ENCODE assay signal across 8 cellular contexts in the genomic region with DNA sequence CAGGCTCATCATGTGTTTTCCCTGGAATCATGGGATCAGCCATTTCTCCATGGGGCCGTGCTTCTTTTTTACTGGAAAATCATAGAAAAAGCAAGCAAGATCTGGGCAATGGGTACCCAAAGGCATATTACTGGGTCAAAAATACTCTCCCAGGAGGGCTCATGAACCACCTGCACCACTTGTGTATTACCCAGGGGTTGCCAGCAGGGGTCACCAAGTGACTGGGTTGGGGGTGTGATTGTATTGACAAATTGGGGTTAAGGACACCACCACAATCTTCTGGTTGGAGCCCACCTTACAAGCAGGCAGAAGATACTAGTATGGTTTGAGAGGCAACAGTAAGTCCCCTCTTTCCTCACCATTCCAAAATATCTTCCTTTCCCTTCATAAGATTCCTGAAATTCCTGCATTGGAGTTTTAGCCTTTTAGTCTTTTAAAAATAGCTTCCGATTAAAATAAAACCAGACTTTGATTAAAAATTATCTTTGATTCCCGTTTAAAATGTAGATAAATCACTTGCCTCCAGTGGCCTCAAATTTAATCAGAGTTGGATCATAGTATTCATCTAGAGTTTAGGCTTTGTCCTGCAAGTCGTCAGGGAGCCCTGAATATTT.
A peak's percentile ranks its signal among the peaks of the same experiment; 100 is the strongest.
DNase-seq lines count a peak whose midpoint lies in the region; TF ChIP-seq lines count a peak whose summit lies in the region.

No MANE protein-coding gene starts in this region.

- no peak overlapping the region for H3K27ac Mint-ChIP-seq in HFFc6
- no peak overlapping the region for H3K27ac Mint-ChIP-seq in activated naive CD4-positive, alpha-beta T cell treated with anti-CD3 and anti-CD28 coated beads for 36 hours

- DNase-seq in NCI-H526 (lab: John Stamatoyannopoulos, UW) (peak; percentile 2 to 35), NCI-H526 treated with DMSO at 0.1 percent for 48 hours (lab: John Stamatoyannopoulos, UW) (no peak), HFFc6 (no peak), NCI-H748 (lab: John Stamatoyannopoulos, UW; ENCODE audit: unreplicated experiment) (peak; percentile 60), right atrium auricular region (ENCODE audit: low spot score) (no peak), amniotic stem cell (lab: John Stamatoyannopoulos, UW) (no peak)
- DNase-seq in activated naive CD4-positive, alpha-beta T cell treated with anti-CD3 and anti-CD28 coated beads for 36 hours, result peak; percentile 69
- peak; percentile 44 for DNase-seq in stimulated activated CD4-positive, alpha-beta T cell treated with anti-CD3 and anti-CD28 coated beads, Interleukin-1b, Interleukin-23, amount 100 ng/mL, for 48 hours

- no peak overlapping the region for H3K4me3 ChIP-seq in right atrium auricular region

- H3K27ac ChIP-seq in right atrium auricular region, result no peak overlapping the region

- peaks cover 32% of the 10 kb centered on the region for H3K9me3 Mint-ChIP-seq in HFFc6
- H3K9me3 Mint-ChIP-seq in activated naive CD4-positive, alpha-beta T cell treated with anti-CD3 and anti-CD28 coated beads for 36 hours, result no peaks in the 10 kb centered on the region

- H3K9me3 ChIP-seq in right atrium auricular region, result no peaks in the 10 kb centered on the region

- no peaks in the 10 kb centered on the region for H3K4me1 Mint-ChIP-seq in HFFc6 (ENCODE audit: low read depth)
- H3K4me1 Mint-ChIP-seq in activated naive CD4-positive, alpha-beta T cell treated with anti-CD3 and anti-CD28 coated beads for 36 hours (ENCODE audit: low read depth), result no peaks in the 10 kb centered on the region

- no peaks in the 10 kb centered on the region for H3K27me3 ChIP-seq in right atrium auricular region

- intact Hi-C loops in activated naive CD4-positive, alpha-beta T cell treated with anti-CD3 and anti-CD28 coated beads for 36 hours (cut with micrococcal nuclease), result loop anchor here (1.0 to 5.0 kb wide), 4 partner anchors 1199 to 1516 kb away; no protein-coding TSS in a partner anchor

- H3K4me1 ChIP-seq in right atrium auricular region, result no peaks in the 10 kb centered on the region

- no peaks in the 10 kb centered on the region; the same call in 1 of the 2 replicates for H3K36me3 Mint-ChIP-seq in HFFc6 (ENCODE audit: low read depth)
- no peaks in the 10 kb centered on the region for H3K36me3 Mint-ChIP-seq in activated naive CD4-positive, alpha-beta T cell treated with anti-CD3 and anti-CD28 coated beads for 36 hours (ENCODE audit: low read depth)

- TF ChIP-seq CTCF in HFFc6 (IDR thresholded peaks at IDR 0.05) (peak; percentile 55), right atrium auricular region (IDR thresholded peaks at IDR 0.05) (peak; percentile 47 to 64)

- H3K4me3 Mint-ChIP-seq in HFFc6, result no peak overlapping the region
- no peak overlapping the region for H3K4me3 Mint-ChIP-seq in activated naive CD4-positive, alpha-beta T cell treated with anti-CD3 and anti-CD28 coated beads for 36 hours

- no peaks in the 10 kb centered on the region for H3K36me3 ChIP-seq in right atrium auricular region

- CTCF ChIA-PET in activated naive CD4-positive, alpha-beta T cell treated with anti-CD3 and anti-CD28 coated beads for 36 hours (lab: Charles Lee), result interaction anchor here (0.7 to 0.9 kb wide), 2 partner anchors 9 to 419 kb away, joined by 3 read pairs; no protein-coding TSS in a partner anchor

- no peaks in the 10 kb centered on the region for H3K27me3 Mint-ChIP-seq in HFFc6 (ENCODE audit: insufficient read depth)
- H3K27me3 Mint-ChIP-seq in activated naive CD4-positive, alpha-beta T cell treated with anti-CD3 and anti-CD28 coated beads for 36 hours (ENCODE audit: low read depth), result peaks cover 32% of the 10 kb centered on the region

Comparison
In these comparisons a context has a peak if more than half of its experiments do, and no peak if none do; other contexts are left out.
1. DNase-seq: peak in NCI-H526 (2 of 2), NCI-H748 (single experiment), activated naive CD4-positive, alpha-beta T cell treated with anti-CD3 and anti-CD28 coated beads for 36 hours (single experiment) and stimulated activated CD4-positive, alpha-beta T cell treated with anti-CD3 and anti-CD28 coated beads, Interleukin-1b, Interleukin-23, amount 100 ng/mL, for 48 hours (single experiment); none in NCI-H526 treated with DMSO at 0.1 percent for 48 hours (single experiment), HFFc6 (single experiment), right atrium auricular region (single experiment) and amniotic stem cell (single experiment).